Comparison of ENCODE assay signal across 24 cellular contexts in genomic region chrX:29940750-29941149, GRCh38.
"Had no signal": no experiment of that assay in that cellular context is flagged by ENCODE, and none has a peak within 500 bp of the region (broad histone marks: within the 10 kb centered on the region; RNA-seq: fewer than 3 reads in every experiment).

No MANE protein-coding gene starts in this region.

- H3K9me3 ChIP-seq: body of pancreas, colonic mucosa, gastroesophageal sphincter, heart left ventricle, pancreas, thoracic aorta, upper lobe of right lung had no signal

- H3K4me2 ChIP-seq: smooth muscle cell had no signal

- DNase-seq: activated B cell treated with CpG ODN at 0.5 μM for 24 hours; activated CD4-positive, alpha-beta memory T cell treated with anti-CD3 and anti-CD28 coated beads, Interleukin-2, amount 10 ng/mL, durations not matched to agents 7 days and 5 days; activated CD4-positive, alpha-beta T cell treated with anti-CD3 and anti-CD28 coated beads for 4 hours; activated CD8-positive, alpha-beta memory T cell treated with anti-CD3 and anti-CD28 coated beads, Interleukin-2, amount 10 ng/mL, durations not matched to agents 7 days and 5 days; activated naive CD4-positive, alpha-beta T cell treated with Interleukin-2 at 50 U/mL for 16 hours; activated naive CD8-positive, alpha-beta T cell treated with anti-CD3 and anti-CD28 coated beads, Interleukin-2, amount 10 ng/mL, durations not matched to agents 7 days and 5 days; activated T-cell treated with anti-CD3 and anti-CD28 coated beads, Interleukin-2, amount 50 U/mL, for 24 hours; amygdala; body of pancreas; central memory CD4-positive, alpha-beta T cell; colonic mucosa; heart left ventricle; immature natural killer cell; naive thymus-derived CD8-positive, alpha-beta T cell; pancreas; stimulated activated CD4-positive, alpha-beta T cell treated with anti-CD3 and anti-CD28 coated beads, Interleukin-4, amount 100 ng/mL, for 1 hour; T-cell; upper lobe of right lung had no signal

- H3K27ac ChIP-seq: body of pancreas, colonic mucosa, gastroesophageal sphincter, heart left ventricle, pancreas, thoracic aorta, upper lobe of right lung had no signal

- H3K27me3 ChIP-seq: body of pancreas, colonic mucosa, gastroesophageal sphincter, heart left ventricle, upper lobe of right lung had no signal

- H3K36me3 ChIP-seq: colonic mucosa, gastroesophageal sphincter, heart left ventricle, pancreas, thoracic aorta, upper lobe of right lung had no signal

- ATAC-seq: activated CD8-positive, alpha-beta memory T cell treated with anti-CD3 and anti-CD28 coated beads, Interleukin-2, amount 10 ng/mL, durations not matched to agents 7 days and 5 days; body of pancreas; esophagus mucosa; gastroesophageal sphincter; heart left ventricle; naive thymus-derived CD8-positive, alpha-beta T cell; sciatic nerve; stimulated activated effector memory CD8-positive, alpha-beta T cell treated with anti-CD3 and anti-CD28 coated beads, Interleukin-12 subunit alpha, Interleukin-12 subunit beta, amount 100 ng/mL, for 72 hours; T-cell; upper lobe of right lung had no signal

- H3K4me3 ChIP-seq: body of pancreas, colonic mucosa, gastroesophageal sphincter, heart left ventricle, pancreas, smooth muscle cell, thoracic aorta, upper lobe of right lung had no signal

- H3K4me1 ChIP-seq: body of pancreas, colonic mucosa, gastroesophageal sphincter, heart left ventricle, pancreas, upper lobe of right lung had no signal

- FAIRE-seq: pancreas had no signal
